In the genomic region with DNA sequence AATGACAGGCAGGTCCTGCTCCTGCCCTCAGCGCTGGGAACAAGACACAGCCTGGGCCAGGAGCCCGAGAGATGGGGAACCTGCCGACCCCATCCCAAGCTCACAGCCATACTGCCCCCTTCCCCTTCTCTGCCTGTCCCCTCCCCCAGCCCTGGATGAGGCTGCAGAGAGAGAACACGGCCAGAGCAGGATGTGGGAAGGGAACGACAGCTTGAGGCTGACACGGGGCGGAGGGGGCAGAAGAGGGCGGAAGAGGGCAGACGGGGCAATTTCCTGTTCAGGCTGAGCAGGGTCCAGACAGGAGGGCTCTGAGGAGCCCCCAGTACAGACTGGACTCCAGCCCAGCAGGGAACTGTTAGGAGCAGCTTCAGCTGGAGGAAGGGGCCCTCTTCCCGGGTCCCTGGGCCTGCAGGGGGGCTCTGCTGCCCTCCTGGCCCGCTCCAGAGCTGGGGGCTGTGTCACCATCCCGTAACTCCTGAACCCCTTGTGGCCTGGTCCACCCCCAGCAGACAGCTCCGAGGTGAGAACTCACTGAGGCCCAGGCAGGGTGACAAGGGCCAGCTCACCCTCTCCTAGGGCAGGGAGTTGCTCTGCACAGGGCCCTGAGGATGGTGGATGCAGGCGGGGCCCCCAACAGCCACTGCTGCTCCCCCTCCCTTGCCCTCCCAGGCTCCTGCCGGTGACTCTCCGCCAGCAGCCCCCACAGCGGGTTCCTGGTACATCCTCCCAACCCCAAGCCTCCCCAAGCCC, we compare ENCODE assay signal across 11 cellular contexts. TPM values are rescaled to one million over a fixed set of nuclear protein-coding genes. Genes with fewer than 3 reads are reported as not detected.
DNase-seq lines count a peak whose midpoint lies in the region; ATAC-seq, FAIRE-seq and TF ChIP-seq lines count a peak whose summit lies in the region.
"Had no signal": no experiment of that assay in that cellular context is flagged by ENCODE, and none has a peak within 500 bp of the region (broad histone marks: within the 10 kb centered on the region; RNA-seq: fewer than 3 reads in every experiment).

No MANE protein-coding gene starts in this region.

- peak; percentile 84 for ATAC-seq in activated T-helper 17 cell treated with anti-CD3 and anti-CD28 coated beads, Interleukin-2, amount 50 U/mL, for 72 hours (replicated peaks)
- ATAC-seq in left lung = no peak
- no peak for ATAC-seq in thoracic aorta (ENCODE audit: insufficient number of reproducible peaks, low FRiP score, low read depth)
- ATAC-seq in gastroesophageal sphincter = no peak
- ATAC-seq: A549 had no signal

- H3K27me3 ChIP-seq in left lung (no peaks in the 10 kb centered on the region), thoracic aorta (replicated peaks; ENCODE audit: insufficient read depth) (no peaks in the 10 kb centered on the region), gastroesophageal sphincter (no peaks in the 10 kb centered on the region)
- H3K27me3 ChIP-seq: brain microvascular endothelial cell had no signal

- TF ChIP-seq EP300 in gastroesophageal sphincter (IDR thresholded peaks at IDR 0.05) = no peak

- H3K4me3 ChIP-seq in left lung = peak overlapping the region in 1 of 2 donors; percentile 78
- H3K4me3 ChIP-seq in thoracic aorta = peak overlapping the region; percentile 22
- H3K4me3 ChIP-seq in gastroesophageal sphincter = no peak overlapping the region
- H3K4me3 ChIP-seq in lower leg skin (ENCODE audit: low read depth, poor library complexity, severe bottlenecking) = no peak overlapping the region
- H3K4me3 ChIP-seq: A549, smooth muscle cell had no signal

- H3K9me3 Mint-ChIP-seq in activated T-helper 17 cell treated with anti-CD3 and anti-CD28 coated beads, Interleukin-2, amount 50 U/mL, for 72 hours = no peaks in the 10 kb centered on the region

- peak overlapping the region; percentile 67 to 88 for H3K27ac ChIP-seq in left lung
- H3K27ac ChIP-seq in thoracic aorta = no peak overlapping the region
- peak overlapping the region in 1 of 4 donors; percentile 91 for H3K27ac ChIP-seq in gastroesophageal sphincter
- H3K27ac ChIP-seq: brain microvascular endothelial cell had no signal

- peak overlapping the region; percentile 87 for H3K27ac Mint-ChIP-seq in activated T-helper 17 cell treated with anti-CD3 and anti-CD28 coated beads, Interleukin-2, amount 50 U/mL, for 72 hours

- peak overlapping the region; percentile 59 for H3K4me3 Mint-ChIP-seq in activated T-helper 17 cell treated with anti-CD3 and anti-CD28 coated beads, Interleukin-2, amount 50 U/mL, for 72 hours

- TF ChIP-seq CTCF in left lung (IDR thresholded peaks at IDR 0.05) (no peak), thoracic aorta (IDR thresholded peaks at IDR 0.05) (no peak), gastroesophageal sphincter (IDR thresholded peaks at IDR 0.05) (no peak), lower leg skin (IDR thresholded peaks at IDR 0.05) (no peak)

- FAIRE-seq in GM19239 (lab: Jason Lieb, UNC) = no peak
- FAIRE-seq: A549 had no signal

- H3K36me3 ChIP-seq in left lung (peaks cover 0 to 90% of the 10 kb centered on the region in 2 donors), thoracic aorta (peaks cover 54% of the 10 kb centered on the region), gastroesophageal sphincter (peaks cover 0 to 87% of the 10 kb centered on the region in 2 donors)

- H3K4me1 Mint-ChIP-seq in activated T-helper 17 cell treated with anti-CD3 and anti-CD28 coated beads, Interleukin-2, amount 50 U/mL, for 72 hours = peaks cover 4% of the 10 kb centered on the region

- no peak for TF ChIP-seq POLR2A in gastroesophageal sphincter (IDR thresholded peaks at IDR 0.05)
- TF ChIP-seq POLR2A in lower leg skin (IDR thresholded peaks at IDR 0.05) = no peak

- peak; percentile 26 to 36 for DNase-seq in NOMO-1 (lab: John Stamatoyannopoulos, UW; ENCODE audit: unreplicated experiment in 2 of 2)
- no peak for DNase-seq in NOMO-1 treated with dmso at 0.1 percent for 144 hours (lab: John Stamatoyannopoulos, UW; ENCODE audit: unreplicated experiment)
- DNase-seq in left lung = peak; percentile 65 to 86
- DNase-seq in thoracic aorta (ENCODE audit: low spot score) = no peak
- DNase-seq in lower leg skin (ENCODE audit: low spot score in 2 of 2) = no peak
- no peak for DNase-seq in GM19239 (ENCODE audit: insufficient read length, low spot score)
- DNase-seq: brain microvascular endothelial cell had no signal

- H3K9me3 ChIP-seq in left lung = no peaks in the 10 kb centered on the region
- no peaks in the 10 kb centered on the region for H3K9me3 ChIP-seq in thoracic aorta
- no peaks in the 10 kb centered on the region for H3K9me3 ChIP-seq in gastroesophageal sphincter
- H3K9me3 ChIP-seq: A549 had no signal

- 56% methylated on average over 6 of the region's 17 CpGs; no CpG with 5 or more reads in 1 of the 2 donors for WGBS in gastroesophageal sphincter (ENCODE audit: low coverage in 1 of 2), 2 donors
- WGBS in lower leg skin, 2 donors = 64 to 73% methylated on average over 17 of the region's 17 CpGs

- no peaks in the 10 kb centered on the region for H3K27me3 Mint-ChIP-seq in activated T-helper 17 cell treated with anti-CD3 and anti-CD28 coated beads, Interleukin-2, amount 50 U/mL, for 72 hours

- peaks cover 34 to 91% of the 10 kb centered on the region in 2 donors for H3K4me1 ChIP-seq in left lung
- H3K4me1 ChIP-seq in thoracic aorta (ENCODE audit: control insufficient read depth in 1 of 2, low read depth in 2 of 2) = peaks cover 40 to 56% of the 10 kb centered on the region in 2 donors
- H3K4me1 ChIP-seq in gastroesophageal sphincter = peaks cover 0 to 55% (median 29%) of the 10 kb centered on the region in 3 donors

- peaks cover 22% of the 10 kb centered on the region for H3K36me3 Mint-ChIP-seq in activated T-helper 17 cell treated with anti-CD3 and anti-CD28 coated beads, Interleukin-2, amount 50 U/mL, for 72 hours (ENCODE audit: low read depth)

- intact Hi-C loops in left lung (cut with DNase I) (no loop called here), lower leg skin (cut with DNase I; ENCODE audit: low total_unique reads) (loop anchor here (2.0 kb wide), 1 partner anchor 61 kb away; a partner anchor contains a TSS)

RNA-seq across cellular contexts. Expression of a gene that starts 5.7 kb away (rescaled TPM):
- 10 to 100 TPM; 38.0 to 59.1 TPM for total RNA-seq in activated T-helper 17 cell treated with anti-CD3 and anti-CD28 coated beads, Interleukin-2, amount 50 U/mL, for 72 hours
- total RNA-seq in left lung = 1,000 to 10,000 TPM; 1,902 to 2,455 TPM
- total RNA-seq in thoracic aorta = 1,000 to 10,000 TPM in 1 of 2 donors, 100 to 1,000 TPM in 1; 427 to 1,049 TPM
- total RNA-seq in gastroesophageal sphincter = 100 to 1,000 TPM; 182 to 290 (median 238) TPM
- total RNA-seq in lower leg skin = 100 to 1,000 TPM; 573 to 913 (median 707) TPM

RNA-seq across cellular contexts. Expression of a gene that starts 7.6 kb away (rescaled TPM):
- total RNA-seq in activated T-helper 17 cell treated with anti-CD3 and anti-CD28 coated beads, Interleukin-2, amount 50 U/mL, for 72 hours = under 1 TPM; 0.17 to 0.42 TPM
- total RNA-seq in left lung (10 to 100 TPM in 1 of 2 donors, 1 to 10 TPM in 1; 3.4 to 16.5 TPM), thoracic aorta (10 to 100 TPM; 27.2 to 28.6 TPM), gastroesophageal sphincter (under 1 TPM in 3 of 4 donors, not detected in 1; 0.13 to 0.85 (median 0.31) TPM), lower leg skin (10 to 100 TPM in 1 of 4 donors, 1 to 10 TPM in 3; 2.5 to 13.7 (median 6.3) TPM)

Comparison
In these comparisons a context has a peak if more than half of its experiments do, and no peak if none do; other contexts are left out.
1. DNase-seq: peak in NOMO-1 (2 of 2) and left lung (2 of 2); none in NOMO-1 treated with dmso at 0.1 percent for 144 hours (single experiment), thoracic aorta (single experiment), lower leg skin (0 of 2) and GM19239 (single experiment).
2. H3K27ac ChIP-seq: peak in left lung (2 of 2); none in thoracic aorta (0 of 2).